ENCODE assay signal across 11 cellular contexts in the genomic region with DNA sequence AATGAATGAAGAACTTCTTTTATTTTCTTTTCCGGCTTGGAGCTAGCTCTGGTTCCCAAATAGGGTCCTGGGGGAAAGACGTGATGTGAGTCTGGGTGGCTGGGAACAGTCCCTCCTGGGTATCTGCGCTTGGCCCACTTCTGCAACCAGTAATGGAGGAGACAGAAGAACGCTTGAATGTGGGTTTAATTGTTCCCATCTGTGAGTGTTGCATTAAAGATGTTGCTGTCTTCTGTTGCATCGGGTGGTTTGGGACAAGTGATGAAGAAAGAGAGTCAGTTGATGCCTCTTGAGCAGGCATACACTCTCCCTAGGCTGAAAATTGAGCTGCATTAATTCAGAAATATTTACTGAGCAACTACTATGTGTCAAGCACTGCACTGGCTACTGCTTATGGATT.
DNase-seq lines count a peak whose midpoint lies in the region; ATAC-seq and TF ChIP-seq lines count a peak whose summit lies in the region.
"Had no signal": no experiment of that assay in that cellular context is flagged by ENCODE, and none has a peak within 500 bp of the region (broad histone marks: within the 10 kb centered on the region; RNA-seq: fewer than 3 reads in every experiment).

No MANE protein-coding gene starts in this region.

- intact Hi-C loops in heart right ventricle (cut with DNase I), result no loop called here
- intact Hi-C loops in cardiac septum (cut with DNase I), result no loop called here
- intact Hi-C loops in upper lobe of right lung (cut with DNase I), result no loop called here

- H3K9me3 ChIP-seq in heart right ventricle (no peaks in the 10 kb centered on the region), SK-N-SH (no peaks in the 10 kb centered on the region), upper lobe of right lung (no peaks in the 10 kb centered on the region)
- H3K9me3 ChIP-seq: ascending aorta had no signal

- peak overlapping the region in 6 of 10 donors; percentile 21 to 37 (median 33) for H3K4me3 ChIP-seq in heart right ventricle
- H3K4me3 ChIP-seq in SK-N-SH (ENCODE audit: low read depth in 2 of 2, low read length in 1 of 2), result peak overlapping the region; percentile 19 to 25; a peak in 3 of 4 replicates
- peak overlapping the region; percentile 50 for H3K4me3 ChIP-seq in fibroblast of villous mesenchyme (ENCODE audit: low read depth, low read length)
- peak overlapping the region; percentile 40 for H3K4me3 ChIP-seq in upper lobe of right lung

- WGBS in heart right ventricle, 2 donors, result 78 to 88% methylated on average over 5 of the region's 5 CpGs
- WGBS in SK-N-SH (ENCODE audit: low lambda C conversion rate), result 31% methylated on average over 5 of the region's 5 CpGs

- CTCF ChIA-PET in SK-N-SH (lab: Yijun Ruan, JAX), result no interaction called here

- H3K27ac ChIP-seq in heart right ventricle (no peak overlapping the region), SK-N-SH (ENCODE audit: low read depth in 2 of 2, low read length in 1 of 2) (peak overlapping the region in 1 of 2 experiments; percentile 34; a peak in 1 of 4 replicates), upper lobe of right lung (no peak overlapping the region)
- H3K27ac ChIP-seq: ascending aorta, C4-2B had no signal

- H3K4me1 ChIP-seq in heart right ventricle, result peaks cover 0 to 6% (median 0%) of the 10 kb centered on the region in 9 donors
- H3K4me1 ChIP-seq in SK-N-SH (ENCODE audit: control insufficient read depth in 1 of 2, insufficient read depth in 2 of 2, low read depth in 1 of 2, low read length in 1 of 2), result no peaks in the 10 kb centered on the region
- H3K4me1 ChIP-seq in upper lobe of right lung, result peaks cover 5% of the 10 kb centered on the region
- H3K4me1 ChIP-seq: ascending aorta had no signal

- ATAC-seq in heart right ventricle (no peak), upper lobe of right lung (no peak), HG03139 (IDR thresholded peaks at IDR 0.05; ENCODE audit: unreplicated experiment) (no peak), GM19351 (IDR thresholded peaks at IDR 0.05; ENCODE audit: unreplicated experiment) (no peak)

- H3K27me3 ChIP-seq in heart right ventricle, result no peaks in the 10 kb centered on the region
- no peaks in the 10 kb centered on the region for H3K27me3 ChIP-seq in SK-N-SH (ENCODE audit: insufficient read depth)
- no peaks in the 10 kb centered on the region for H3K27me3 ChIP-seq in upper lobe of right lung
- H3K27me3 ChIP-seq: ascending aorta had no signal

- no peak for TF ChIP-seq CTCF in heart right ventricle (IDR thresholded peaks at IDR 0.05)
- TF ChIP-seq CTCF in SK-N-SH (IDR thresholded peaks at IDR 0.05), result no peak
- TF ChIP-seq CTCF in fibroblast of villous mesenchyme (IDR thresholded peaks at IDR 0.05; ENCODE audit: insufficient read depth, low read depth, low read length), result no peak
- TF ChIP-seq CTCF in upper lobe of right lung (IDR thresholded peaks at IDR 0.05), result no peak

- no peak for DNase-seq in heart right ventricle
- DNase-seq in cardiac septum (ENCODE audit: low spot score), result no peak
- no peak for DNase-seq in SK-N-SH
- DNase-seq in fibroblast of villous mesenchyme (ENCODE audit: low read depth), result peak; percentile 31
- no peak for DNase-seq in upper lobe of right lung
- DNase-seq in KG1 (lab: John Stamatoyannopoulos, UW), result no peak
- DNase-seq: NCI-H510A treated with DMSO at 0.1 percent for 48 hours had no signal

- H3K36me3 ChIP-seq in heart right ventricle, result no peaks in the 10 kb centered on the region
- H3K36me3 ChIP-seq in SK-N-SH (replicated peaks in 1 of 2; ENCODE audit: control insufficient read depth in 1 of 2, insufficient read depth in 2 of 2, low read length in 1 of 2), result no peaks in the 10 kb centered on the region
- no peaks in the 10 kb centered on the region for H3K36me3 ChIP-seq in upper lobe of right lung
- H3K36me3 ChIP-seq: ascending aorta had no signal

- H3F3A ChIP-seq in SK-N-SH (replicated peaks; ENCODE audit: insufficient read depth), result no peaks in the 10 kb centered on the region

- H2AFZ ChIP-seq in SK-N-SH (ENCODE audit: low read depth), result peak overlapping the region; percentile 42; the same call in 1 of the 2 replicates

- H3K9me2 ChIP-seq in SK-N-SH, result no peaks in the 10 kb centered on the region

- no peaks in the 10 kb centered on the region for H4K20me1 ChIP-seq in SK-N-SH (ENCODE audit: insufficient read depth)

- POLR2A ChIA-PET in SK-N-SH (lab: Yijun Ruan, JAX), result no interaction called here

- H3K79me2 ChIP-seq in SK-N-SH (ENCODE audit: insufficient read depth), result no peaks in the 10 kb centered on the region

- H3K9ac ChIP-seq in SK-N-SH, result no peak overlapping the region; the same call in 1 of the 2 replicates

- TF ChIP-seq RAD21 in SK-N-SH (IDR thresholded peaks at IDR 0.05; ENCODE audit: low read length), result no peak

- peak overlapping the region; percentile 62 for H3K4me2 ChIP-seq in SK-N-SH

- TF ChIP-seq EP300 in SK-N-SH (IDR thresholded peaks at IDR 0.05; ENCODE audit: borderline replicate concordance in 1 of 2, low read depth in 1 of 2, low read length in 1 of 2), result no peak

TF ChIP-seq in SK-N-SH, 30 proteins besides CTCF, POLR2A, EP300 and RAD21:
- TF ChIP-seq YY1 (IDR thresholded peaks at IDR 0.05; ENCODE audit: low read depth) (no peak), FOSL2 (IDR thresholded peaks at IDR 0.05; ENCODE audit: borderline replicate concordance, low read depth) (no peak), MEF2A (IDR thresholded peaks at IDR 0.05; ENCODE audit: borderline replicate concordance, low read depth) (no peak), EZH2phosphoT487 (IDR thresholded peaks at IDR 0.05; ENCODE audit: borderline replicate concordance, low read depth) (no peak), RXRA (IDR thresholded peaks at IDR 0.05; ENCODE audit: borderline replicate concordance, low read depth) (no peak), TCF12 (IDR thresholded peaks at IDR 0.05) (no peak), MXI1 (IDR thresholded peaks at IDR 0.05; ENCODE audit: low read depth, low read length) (no peak), GATA2 (CRISPR knock-in tag; IDR thresholded peaks at IDR 0.05) (no peak), TEAD4 (IDR thresholded peaks at IDR 0.05; ENCODE audit: borderline replicate concordance, insufficient read depth) (no peak), POLR2AphosphoS5 (IDR thresholded peaks at IDR 0.05; ENCODE audit: low read depth, low read length) (no peak), NRF1 (IDR thresholded peaks at IDR 0.05; ENCODE audit: low read depth, low read length) (no peak)
- TF ChIP-seq, protein P1, sequence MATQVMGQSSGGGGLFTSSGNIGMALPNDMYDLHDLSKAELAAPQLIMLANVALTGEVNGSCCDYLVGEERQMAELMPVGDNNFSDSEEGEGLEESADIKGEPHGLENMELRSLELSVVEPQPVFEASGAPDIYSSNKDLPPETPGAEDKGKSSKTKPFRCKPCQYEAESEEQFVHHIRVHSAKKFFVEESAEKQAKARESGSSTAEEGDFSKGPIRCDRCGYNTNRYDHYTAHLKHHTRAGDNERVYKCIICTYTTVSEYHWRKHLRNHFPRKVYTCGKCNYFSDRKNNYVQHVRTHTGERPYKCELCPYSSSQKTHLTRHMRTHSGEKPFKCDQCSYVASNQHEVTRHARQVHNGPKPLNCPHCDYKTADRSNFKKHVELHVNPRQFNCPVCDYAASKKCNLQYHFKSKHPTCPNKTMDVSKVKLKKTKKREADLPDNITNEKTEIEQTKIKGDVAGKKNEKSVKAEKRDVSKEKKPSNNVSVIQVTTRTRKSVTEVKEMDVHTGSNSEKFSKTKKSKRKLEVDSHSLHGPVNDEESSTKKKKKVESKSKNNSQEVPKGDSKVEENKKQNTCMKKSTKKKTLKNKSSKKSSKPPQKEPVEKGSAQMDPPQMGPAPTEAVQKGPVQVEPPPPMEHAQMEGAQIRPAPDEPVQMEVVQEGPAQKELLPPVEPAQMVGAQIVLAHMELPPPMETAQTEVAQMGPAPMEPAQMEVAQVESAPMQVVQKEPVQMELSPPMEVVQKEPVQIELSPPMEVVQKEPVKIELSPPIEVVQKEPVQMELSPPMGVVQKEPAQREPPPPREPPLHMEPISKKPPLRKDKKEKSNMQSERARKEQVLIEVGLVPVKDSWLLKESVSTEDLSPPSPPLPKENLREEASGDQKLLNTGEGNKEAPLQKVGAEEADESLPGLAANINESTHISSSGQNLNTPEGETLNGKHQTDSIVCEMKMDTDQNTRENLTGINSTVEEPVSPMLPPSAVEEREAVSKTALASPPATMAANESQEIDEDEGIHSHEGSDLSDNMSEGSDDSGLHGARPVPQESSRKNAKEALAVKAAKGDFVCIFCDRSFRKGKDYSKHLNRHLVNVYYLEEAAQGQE (IDR thresholded peaks at IDR 0.05; ENCODE audit: low read depth, low read length), result no peak
- TF ChIP-seq, protein P2, sequence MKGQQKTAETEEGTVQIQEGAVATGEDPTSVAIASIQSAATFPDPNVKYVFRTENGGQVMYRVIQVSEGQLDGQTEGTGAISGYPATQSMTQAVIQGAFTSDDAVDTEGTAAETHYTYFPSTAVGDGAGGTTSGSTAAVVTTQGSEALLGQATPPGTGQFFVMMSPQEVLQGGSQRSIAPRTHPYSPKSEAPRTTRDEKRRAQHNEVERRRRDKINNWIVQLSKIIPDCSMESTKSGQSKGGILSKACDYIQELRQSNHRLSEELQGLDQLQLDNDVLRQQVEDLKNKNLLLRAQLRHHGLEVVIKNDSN (IDR thresholded peaks at IDR 0.05; ENCODE audit: borderline replicate concordance, low read depth), result no peak
